Comparison of ENCODE assay signal across 8 cellular contexts in the genomic region with DNA sequence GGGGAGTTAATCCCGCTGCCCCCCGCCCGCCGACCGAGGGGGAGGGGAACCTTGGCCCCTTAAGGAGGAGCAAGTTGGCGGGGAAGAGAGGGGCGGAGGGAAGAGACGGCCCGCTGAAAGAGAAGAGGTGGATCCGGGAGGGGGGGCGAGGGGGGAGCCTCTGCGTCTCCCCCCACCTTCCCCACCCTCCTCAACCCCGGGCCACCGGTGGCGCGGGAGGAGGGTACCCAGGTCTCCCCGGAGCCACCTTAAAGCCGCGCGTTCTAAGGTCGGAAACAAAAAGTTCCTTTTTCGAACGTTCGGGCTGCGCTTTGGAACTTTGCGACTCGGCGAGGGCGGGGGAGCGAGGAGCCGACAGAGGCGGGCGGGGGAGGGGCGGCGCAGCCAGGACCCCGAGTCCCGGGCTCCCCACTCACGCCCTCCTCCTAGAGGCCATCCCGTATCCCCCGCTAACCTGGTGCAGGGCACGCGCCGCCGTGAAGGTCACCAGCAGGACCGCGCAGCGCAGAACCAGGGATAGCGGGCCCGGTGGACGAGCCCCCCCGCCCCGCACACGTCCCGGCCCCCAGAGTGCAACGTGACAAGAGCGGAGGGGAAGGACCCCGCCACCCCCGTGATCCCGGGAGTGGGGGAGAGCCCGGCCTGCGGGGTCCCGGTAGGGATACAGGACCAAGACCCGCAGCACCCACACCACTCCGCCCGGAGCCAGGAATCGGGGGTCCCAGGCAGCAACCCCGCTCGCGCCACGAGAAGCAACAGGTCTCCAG. TPM values are rescaled to one million over a fixed set of nuclear protein-coding genes. Genes with fewer than 3 reads are reported as not detected.
DNase-seq lines count a peak whose midpoint lies in the region; ATAC-seq and TF ChIP-seq lines count a peak whose summit lies in the region.

No MANE protein-coding gene starts in this region.

- peak overlapping the region; percentile 96 for H3K9ac ChIP-seq in OCI-LY3 (ENCODE audit: low read length)

- no peak overlapping the region for H3K27ac Mint-ChIP-seq in activated T-cell treated with anti-CD3 and anti-CD28 coated beads, Interleukin-2, amount 50 U/mL, for 72 hours
- H3K27ac Mint-ChIP-seq in natural killer cell: peak overlapping the region; percentile 61 to 95

- peaks cover 53% of the 10 kb centered on the region for H3K79me2 ChIP-seq in OCI-LY3 (ENCODE audit: low read length)

- H3K36me3 Mint-ChIP-seq in activated T-cell treated with anti-CD3 and anti-CD28 coated beads, Interleukin-2, amount 50 U/mL, for 72 hours (ENCODE audit: insufficient read depth in 2 of 2): peaks cover 2 to 3% of the 10 kb centered on the region in 2 donors
- no peaks in the 10 kb centered on the region for H3K36me3 Mint-ChIP-seq in natural killer cell

- peaks cover 11% of the 10 kb centered on the region; the same call in 1 of the 2 replicates for H3K27me3 ChIP-seq in OCI-LY3 (ENCODE audit: low read depth, low read length)

- H3K4me3 ChIP-seq in OCI-LY3 (ENCODE audit: low read length): peak overlapping the region; percentile 93

- peaks cover 5% of the 10 kb centered on the region for H3K36me3 ChIP-seq in OCI-LY3 (replicated peaks; ENCODE audit: low read depth, low read length)

- ATAC-seq in HG02642 (IDR thresholded peaks at IDR 0.05; ENCODE audit: poor library complexity, unreplicated experiment) (peak; percentile 44), natural killer cell (peak; percentile 32 to 56 (median 37)), GM21717 (IDR thresholded peaks at IDR 0.05; ENCODE audit: unreplicated experiment) (no peak)
- ATAC-seq in activated T-cell treated with anti-CD3 and anti-CD28 coated beads, Interleukin-2, amount 50 U/mL, for 72 hours (replicated peaks in 1 of 2): peak; percentile 29 to 42

- H3K9me3 ChIP-seq in OCI-LY3 (ENCODE audit: insufficient read depth, low read length): no peaks in the 10 kb centered on the region

- peak overlapping the region; percentile 60 for H3K4me2 ChIP-seq in OCI-LY3 (ENCODE audit: low read length)

- intact Hi-C loops in natural killer cell (cut with micrococcal nuclease): no loop called here

- H3K4me1 Mint-ChIP-seq in activated T-cell treated with anti-CD3 and anti-CD28 coated beads, Interleukin-2, amount 50 U/mL, for 72 hours (ENCODE audit: low read depth): peaks cover 45% of the 10 kb centered on the region
- H3K4me1 Mint-ChIP-seq in natural killer cell: peaks cover 17 to 34% of the 10 kb centered on the region in 2 donors

- DNase-seq in DMS53 treated with DMSO at 0.1 percent for 48 hours (lab: John Stamatoyannopoulos, UW; ENCODE audit: unreplicated experiment) (peak; percentile 28), fibroblast of gingiva (ENCODE audit: low read depth) (peak; percentile 39), natural killer cell (peak; percentile 66)
- peak; percentile 71 to 81 for DNase-seq in activated T-cell treated with anti-CD3 and anti-CD28 coated beads, Interleukin-2, amount 50 U/mL, for 72 hours
- peak; percentile 74 to 90 (median 81) for DNase-seq in stimulated activated naive CD4-positive, alpha-beta T cell (lab: John Stamatoyannopoulos, UW)

- peaks cover 17% of the 10 kb centered on the region for H3K4me1 ChIP-seq in OCI-LY3 (ENCODE audit: low read length)

- H3K4me3 Mint-ChIP-seq in activated T-cell treated with anti-CD3 and anti-CD28 coated beads, Interleukin-2, amount 50 U/mL, for 72 hours: peak overlapping the region; percentile 79 to 82
- peak overlapping the region; percentile 78 for H3K4me3 Mint-ChIP-seq in natural killer cell

- TF ChIP-seq CTCF in OCI-LY3 (IDR thresholded peaks at IDR 0.05; ENCODE audit: low read depth, low read length) (no peak), natural killer cell (IDR thresholded peaks at IDR 0.05) (no peak)

- no peaks in the 10 kb centered on the region for H3K9me3 Mint-ChIP-seq in activated T-cell treated with anti-CD3 and anti-CD28 coated beads, Interleukin-2, amount 50 U/mL, for 72 hours
- no peaks in the 10 kb centered on the region for H3K9me3 Mint-ChIP-seq in natural killer cell

- peaks cover 31% of the 10 kb centered on the region for H4K20me1 ChIP-seq in OCI-LY3 (ENCODE audit: insufficient read depth, low read length)

- peaks cover 7% of the 10 kb centered on the region for H3K27me3 Mint-ChIP-seq in activated T-cell treated with anti-CD3 and anti-CD28 coated beads, Interleukin-2, amount 50 U/mL, for 72 hours (ENCODE audit: low read depth)
- no peaks in the 10 kb centered on the region for H3K27me3 Mint-ChIP-seq in natural killer cell (ENCODE audit: low read depth in 2 of 2)

- H2AFZ ChIP-seq in OCI-LY3 (ENCODE audit: low read depth, low read length): no peak overlapping the region

- peak overlapping the region; percentile 83 for H3K27ac ChIP-seq in OCI-LY3 (ENCODE audit: low read length)

RNA-seq across cellular contexts. Expression of gene ERF, which starts 0.7 kb away (rescaled TPM):
- 10 to 100 TPM; 65.7 to 75.6 TPM for total RNA-seq in activated T-cell treated with anti-CD3 and anti-CD28 coated beads, Interleukin-2, amount 50 U/mL, for 72 hours
- total RNA-seq in natural killer cell: 100 to 1,000 TPM in 1 of 3 donors, 10 to 100 TPM in 2; 58.3 to 115 (median 75.6) TPM

RNA-seq across cellular contexts. Expression of gene GSK3A, which starts 11.9 kb away (rescaled TPM):
- total RNA-seq in activated T-cell treated with anti-CD3 and anti-CD28 coated beads, Interleukin-2, amount 50 U/mL, for 72 hours: 10 to 100 TPM; 39.6 to 43.2 TPM
- total RNA-seq in natural killer cell: 10 to 100 TPM; 42.5 to 52.1 (median 44.1) TPM

RNA-seq across cellular contexts. Expression of gene CIC, which starts 14.8 kb away (rescaled TPM):
- 10 to 100 TPM; 90.1 to 95.0 TPM for total RNA-seq in activated T-cell treated with anti-CD3 and anti-CD28 coated beads, Interleukin-2, amount 50 U/mL, for 72 hours
- 100 to 1,000 TPM in 2 of 3 donors, 10 to 100 TPM in 1; 95.4 to 121 (median 108) TPM for total RNA-seq in natural killer cell

RNA-seq across cellular contexts. Expression of gene ZNF526, which starts 34.2 kb away (rescaled TPM):
- total RNA-seq in activated T-cell treated with anti-CD3 and anti-CD28 coated beads, Interleukin-2, amount 50 U/mL, for 72 hours: 10 to 100 TPM; 11.4 to 11.9 TPM
- 10 to 100 TPM in 2 of 3 donors, 1 to 10 TPM in 1; 8.8 to 10.6 (median 10.2) TPM for total RNA-seq in natural killer cell

RNA-seq across cellular contexts. Expression of gene DEDD2, which starts 36.8 kb away (rescaled TPM):
- total RNA-seq in activated T-cell treated with anti-CD3 and anti-CD28 coated beads, Interleukin-2, amount 50 U/mL, for 72 hours: 10 to 100 TPM; 28.8 to 31.6 TPM
- 100 to 1,000 TPM in 1 of 3 donors, 10 to 100 TPM in 2; 83.2 to 110 (median 83.7) TPM for total RNA-seq in natural killer cell

Comparison
In these comparisons a context has a peak if more than half of its experiments do, and no peak if none do; other contexts are left out.
1. DNase-seq: peak in every context shown above with its lines; median percentile 81 in stimulated activated naive CD4-positive, alpha-beta T cell; 76 in activated T-cell treated with anti-CD3 and anti-CD28 coated beads, Interleukin-2, amount 50 U/mL, for 72 hours; 66 in natural killer cell; 39 in fibroblast of gingiva; 28 in DMS53 treated with DMSO at 0.1 percent for 48 hours.